13 cellular contexts compared by ENCODE assay signal in genomic region chr20:32516985-32517873, GRCh38.
DNase-seq lines count a peak whose midpoint lies in the region; ATAC-seq and TF ChIP-seq lines count a peak whose summit lies in the region.
"Had no signal": no experiment of that assay in that cellular context is flagged by ENCODE, and none has a peak within 500 bp of the region (broad histone marks: within the 10 kb centered on the region; RNA-seq: fewer than 3 reads in every experiment).

No MANE protein-coding gene starts in this region.

- H3K27ac ChIP-seq in RWPE2 (ENCODE audit: poor library complexity, severe bottlenecking), result no peak overlapping the region
- H3K27ac ChIP-seq: colonic mucosa had no signal

- no peaks in the 10 kb centered on the region for H3K9me3 ChIP-seq in RWPE2 (ENCODE audit: severe bottlenecking)
- H3K9me3 ChIP-seq: colonic mucosa had no signal

- no peak for TF ChIP-seq CTCF in RWPE2 (IDR thresholded peaks at IDR 0.05; ENCODE audit: poor library complexity, severe bottlenecking)
- TF ChIP-seq CTCF in neural crest cell (conservative IDR thresholded peaks at IDR 0.05), result no peak
- no peak for TF ChIP-seq CTCF in nephron progenitor cell (IDR thresholded peaks at IDR 0.05)

- H3K27ac Mint-ChIP-seq in neural crest cell (ENCODE audit: unreplicated experiment) (peak overlapping the region; percentile 50), nephron progenitor cell (no peak overlapping the region)
- H3K27ac Mint-ChIP-seq: activated CD4-positive, alpha-beta memory T cell treated with anti-CD3 and anti-CD28 coated beads for 36 hours had no signal

- ATAC-seq in RWPE2 (ENCODE audit: low read depth) (no peak; the same call in 2 of the 3 replicates), HG03095 (IDR thresholded peaks at IDR 0.05; ENCODE audit: unreplicated experiment) (no peak)

- H3K36me3 Mint-ChIP-seq in neural crest cell (ENCODE audit: low read depth), result peaks cover 6% of the 10 kb centered on the region
- H3K36me3 Mint-ChIP-seq in nephron progenitor cell (ENCODE audit: low read depth), result peaks cover 45% of the 10 kb centered on the region

- H3K4me3 Mint-ChIP-seq in neural crest cell, result no peak overlapping the region
- no peak overlapping the region for H3K4me3 Mint-ChIP-seq in nephron progenitor cell
- H3K4me3 Mint-ChIP-seq: activated CD4-positive, alpha-beta memory T cell treated with anti-CD3 and anti-CD28 coated beads for 36 hours had no signal

- H3K9me3 Mint-ChIP-seq in neural crest cell (no peaks in the 10 kb centered on the region), nephron progenitor cell (no peaks in the 10 kb centered on the region)
- H3K9me3 Mint-ChIP-seq: activated CD4-positive, alpha-beta memory T cell treated with anti-CD3 and anti-CD28 coated beads for 36 hours had no signal

- H3K4me1 Mint-ChIP-seq in neural crest cell (peaks cover 69% of the 10 kb centered on the region), nephron progenitor cell (peaks cover 78% of the 10 kb centered on the region)

- no peaks in the 10 kb centered on the region for H3K27me3 ChIP-seq in RWPE2 (ENCODE audit: insufficient read depth, poor library complexity, severe bottlenecking)
- H3K27me3 ChIP-seq: colonic mucosa had no signal

- H3K36me3 ChIP-seq in RWPE2 (ENCODE audit: low read depth), result no peaks in the 10 kb centered on the region
- H3K36me3 ChIP-seq: colonic mucosa had no signal

- peak; percentile 42 for DNase-seq in COLO829 (ENCODE audit: low spot score)
- DNase-seq in RWPE2 (ENCODE audit: low spot score), result peak; percentile 80
- DNase-seq in globus pallidus (ENCODE audit: low spot score), result peak; percentile 81
- DNase-seq in neural crest cell (ENCODE audit: low read depth, low spot score), result no peak
- DNase-seq in nephron progenitor cell, result no peak
- no peak for DNase-seq in activated CD8-positive, alpha-beta memory T cell treated with anti-CD3 and anti-CD28 coated beads for 24 hours
- DNase-seq in NCI-H748 treated with DMSO at 0.1 percent for 48 hours (lab: John Stamatoyannopoulos, UW), result no peak
- DNase-seq: activated CD4-positive, alpha-beta memory T cell treated with anti-CD3 and anti-CD28 coated beads for 36 hours; colonic mucosa; NCI-H1436 treated with DMSO at 0.1 percent for 48 hours; stimulated activated naive CD4-positive, alpha-beta T cell treated with Interleukin-2 at 50 U/mL for 16 hours; T-helper 2 cell had no signal

- H3K4me3 ChIP-seq in RWPE2 (ENCODE audit: severe bottlenecking), result no peak overlapping the region
- H3K4me3 ChIP-seq: colonic mucosa had no signal

- H3K27me3 Mint-ChIP-seq in neural crest cell (ENCODE audit: low read depth) (no peaks in the 10 kb centered on the region), nephron progenitor cell (ENCODE audit: low read depth, poor library complexity) (peaks cover 7% of the 10 kb centered on the region)
- H3K27me3 Mint-ChIP-seq: activated CD4-positive, alpha-beta memory T cell treated with anti-CD3 and anti-CD28 coated beads for 36 hours had no signal

- no peaks in the 10 kb centered on the region for H3K4me1 ChIP-seq in RWPE2 (ENCODE audit: insufficient read depth, poor library complexity, severe bottlenecking)
- H3K4me1 ChIP-seq: colonic mucosa had no signal

Comparison
In these comparisons a context has a peak if more than half of its experiments do, and no peak if none do; other contexts are left out.
1. DNase-seq: peak in COLO829 (single experiment), RWPE2 (single experiment) and globus pallidus (single experiment); none in neural crest cell (single experiment), nephron progenitor cell (single experiment), activated CD8-positive, alpha-beta memory T cell treated with anti-CD3 and anti-CD28 coated beads for 24 hours (single experiment) and NCI-H748 treated with DMSO at 0.1 percent for 48 hours (single experiment).